1 cellular context compared by ENCODE assay signal in the genomic region with DNA sequence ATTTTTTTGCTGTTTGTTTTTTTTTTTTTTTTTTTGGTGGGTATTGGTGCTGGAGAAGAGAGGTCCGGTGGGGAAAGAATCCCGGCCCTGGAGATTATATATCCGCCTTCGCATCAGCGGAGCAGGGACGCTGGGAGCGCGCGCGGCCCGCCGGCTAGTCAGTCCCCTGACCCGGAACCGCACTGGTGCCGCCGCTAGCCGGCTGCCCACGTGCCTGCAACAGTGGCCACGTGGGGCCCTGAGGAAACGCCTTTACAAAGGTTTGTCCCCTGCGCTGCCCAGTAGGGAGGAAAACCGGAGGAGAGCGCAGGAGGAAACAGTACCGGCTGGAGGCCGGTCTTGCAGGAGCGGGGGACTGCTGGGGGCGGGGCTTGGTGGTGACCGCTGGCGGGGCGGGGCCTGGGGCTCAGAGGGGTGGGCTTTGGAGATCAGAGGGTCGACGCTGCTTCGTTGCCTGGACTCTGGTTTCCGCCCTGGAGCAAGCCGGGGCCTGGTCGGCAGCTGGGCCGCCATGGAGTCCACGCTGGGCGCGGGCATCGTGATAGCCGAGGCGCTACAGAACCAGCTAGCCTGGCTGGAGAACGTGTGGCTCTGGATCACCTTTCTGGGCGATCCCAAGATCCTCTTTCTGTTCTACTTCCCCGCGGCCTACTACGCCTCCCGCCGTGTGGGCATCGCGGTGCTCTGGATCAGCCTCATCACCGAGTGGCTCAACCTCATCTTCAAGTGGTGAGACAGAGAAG.
TF ChIP-seq lines count a peak whose summit lies in the region.

A gene with protein sequence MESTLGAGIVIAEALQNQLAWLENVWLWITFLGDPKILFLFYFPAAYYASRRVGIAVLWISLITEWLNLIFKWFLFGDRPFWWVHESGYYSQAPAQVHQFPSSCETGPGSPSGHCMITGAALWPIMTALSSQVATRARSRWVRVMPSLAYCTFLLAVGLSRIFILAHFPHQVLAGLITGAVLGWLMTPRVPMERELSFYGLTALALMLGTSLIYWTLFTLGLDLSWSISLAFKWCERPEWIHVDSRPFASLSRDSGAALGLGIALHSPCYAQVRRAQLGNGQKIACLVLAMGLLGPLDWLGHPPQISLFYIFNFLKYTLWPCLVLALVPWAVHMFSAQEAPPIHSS (plus strand): TSS at position 281 of the 743 bp plus-strand sequence. CDS start 231 bp downstream, at position 512.

TF ChIP-seq in HepG2, 621 proteins besides CTCF, POLR2A, EP300 and RAD21 (continued from another document and continues in another):
- TF ChIP-seq, protein P1, sequence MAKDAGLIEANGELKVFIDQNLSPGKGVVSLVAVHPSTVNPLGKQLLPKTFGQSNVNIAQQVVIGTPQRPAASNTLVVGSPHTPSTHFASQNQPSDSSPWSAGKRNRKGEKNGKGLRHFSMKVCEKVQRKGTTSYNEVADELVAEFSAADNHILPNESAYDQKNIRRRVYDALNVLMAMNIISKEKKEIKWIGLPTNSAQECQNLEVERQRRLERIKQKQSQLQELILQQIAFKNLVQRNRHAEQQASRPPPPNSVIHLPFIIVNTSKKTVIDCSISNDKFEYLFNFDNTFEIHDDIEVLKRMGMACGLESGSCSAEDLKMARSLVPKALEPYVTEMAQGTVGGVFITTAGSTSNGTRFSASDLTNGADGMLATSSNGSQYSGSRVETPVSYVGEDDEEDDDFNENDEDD (CRISPR knock-in tag; IDR thresholded peaks at IDR 0.05; ENCODE audit: borderline replicate concordance) = peak; percentile 97
- TF ChIP-seq, protein P2, sequence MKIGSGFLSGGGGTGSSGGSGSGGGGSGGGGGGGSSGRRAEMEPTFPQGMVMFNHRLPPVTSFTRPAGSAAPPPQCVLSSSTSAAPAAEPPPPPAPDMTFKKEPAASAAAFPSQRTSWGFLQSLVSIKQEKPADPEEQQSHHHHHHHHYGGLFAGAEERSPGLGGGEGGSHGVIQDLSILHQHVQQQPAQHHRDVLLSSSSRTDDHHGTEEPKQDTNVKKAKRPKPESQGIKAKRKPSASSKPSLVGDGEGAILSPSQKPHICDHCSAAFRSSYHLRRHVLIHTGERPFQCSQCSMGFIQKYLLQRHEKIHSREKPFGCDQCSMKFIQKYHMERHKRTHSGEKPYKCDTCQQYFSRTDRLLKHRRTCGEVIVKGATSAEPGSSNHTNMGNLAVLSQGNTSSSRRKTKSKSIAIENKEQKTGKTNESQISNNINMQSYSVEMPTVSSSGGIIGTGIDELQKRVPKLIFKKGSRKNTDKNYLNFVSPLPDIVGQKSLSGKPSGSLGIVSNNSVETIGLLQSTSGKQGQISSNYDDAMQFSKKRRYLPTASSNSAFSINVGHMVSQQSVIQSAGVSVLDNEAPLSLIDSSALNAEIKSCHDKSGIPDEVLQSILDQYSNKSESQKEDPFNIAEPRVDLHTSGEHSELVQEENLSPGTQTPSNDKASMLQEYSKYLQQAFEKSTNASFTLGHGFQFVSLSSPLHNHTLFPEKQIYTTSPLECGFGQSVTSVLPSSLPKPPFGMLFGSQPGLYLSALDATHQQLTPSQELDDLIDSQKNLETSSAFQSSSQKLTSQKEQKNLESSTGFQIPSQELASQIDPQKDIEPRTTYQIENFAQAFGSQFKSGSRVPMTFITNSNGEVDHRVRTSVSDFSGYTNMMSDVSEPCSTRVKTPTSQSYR (CRISPR knock-in tag; IDR thresholded peaks at IDR 0.05; ENCODE audit: borderline replicate concordance) = peak; percentile 73; the same call in 1 of the 2 replicates
- TF ChIP-seq, protein P3, sequence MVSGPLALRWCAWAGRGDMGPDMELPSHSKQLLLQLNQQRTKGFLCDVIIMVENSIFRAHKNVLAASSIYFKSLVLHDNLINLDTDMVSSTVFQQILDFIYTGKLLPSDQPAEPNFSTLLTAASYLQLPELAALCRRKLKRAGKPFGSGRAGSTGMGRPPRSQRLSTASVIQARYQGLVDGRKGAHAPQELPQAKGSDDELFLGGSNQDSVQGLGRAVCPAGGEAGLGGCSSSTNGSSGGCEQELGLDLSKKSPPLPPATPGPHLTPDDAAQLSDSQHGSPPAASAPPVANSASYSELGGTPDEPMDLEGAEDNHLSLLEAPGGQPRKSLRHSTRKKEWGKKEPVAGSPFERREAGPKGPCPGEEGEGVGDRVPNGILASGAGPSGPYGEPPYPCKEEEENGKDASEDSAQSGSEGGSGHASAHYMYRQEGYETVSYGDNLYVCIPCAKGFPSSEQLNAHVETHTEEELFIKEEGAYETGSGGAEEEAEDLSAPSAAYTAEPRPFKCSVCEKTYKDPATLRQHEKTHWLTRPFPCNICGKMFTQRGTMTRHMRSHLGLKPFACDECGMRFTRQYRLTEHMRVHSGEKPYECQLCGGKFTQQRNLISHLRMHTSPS (CRISPR knock-in tag; IDR thresholded peaks at IDR 0.05; ENCODE audit: low read depth) = 0 out of 2 replicates have a peak, but pooled peaks have one; percentile 31
- TF ChIP-seq, protein P4, sequence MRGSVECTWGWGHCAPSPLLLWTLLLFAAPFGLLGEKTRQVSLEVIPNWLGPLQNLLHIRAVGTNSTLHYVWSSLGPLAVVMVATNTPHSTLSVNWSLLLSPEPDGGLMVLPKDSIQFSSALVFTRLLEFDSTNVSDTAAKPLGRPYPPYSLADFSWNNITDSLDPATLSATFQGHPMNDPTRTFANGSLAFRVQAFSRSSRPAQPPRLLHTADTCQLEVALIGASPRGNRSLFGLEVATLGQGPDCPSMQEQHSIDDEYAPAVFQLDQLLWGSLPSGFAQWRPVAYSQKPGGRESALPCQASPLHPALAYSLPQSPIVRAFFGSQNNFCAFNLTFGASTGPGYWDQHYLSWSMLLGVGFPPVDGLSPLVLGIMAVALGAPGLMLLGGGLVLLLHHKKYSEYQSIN (CRISPR knock-in tag; IDR thresholded peaks at IDR 0.05; ENCODE audit: borderline replicate concordance) = no peak
- TF ChIP-seq NFYC (CRISPR knock-in tag; IDR thresholded peaks at IDR 0.05) (peak; percentile 59), ZNF614 (CRISPR knock-in tag; IDR thresholded peaks at IDR 0.05; ENCODE audit: borderline replicate concordance) (peak; percentile 88; the same call in 1 of the 2 replicates), ERF (CRISPR knock-in tag; IDR thresholded peaks at IDR 0.05) (peak; percentile 98), PHF5A (CRISPR knock-in tag; IDR thresholded peaks at IDR 0.05; ENCODE audit: low read depth, unreplicated experiment) (peak; percentile 98), KAT7 (CRISPR knock-in tag; IDR thresholded peaks at IDR 0.05; ENCODE audit: borderline replicate concordance) (peak; percentile 93; the same call in 1 of the 2 replicates), NRL (CRISPR knock-in tag; IDR thresholded peaks at IDR 0.05; ENCODE audit: borderline replicate concordance) (peak; percentile 95), NCOA5 (CRISPR knock-in tag; IDR thresholded peaks at IDR 0.05) (no peak)
- TF ChIP-seq, protein P5, sequence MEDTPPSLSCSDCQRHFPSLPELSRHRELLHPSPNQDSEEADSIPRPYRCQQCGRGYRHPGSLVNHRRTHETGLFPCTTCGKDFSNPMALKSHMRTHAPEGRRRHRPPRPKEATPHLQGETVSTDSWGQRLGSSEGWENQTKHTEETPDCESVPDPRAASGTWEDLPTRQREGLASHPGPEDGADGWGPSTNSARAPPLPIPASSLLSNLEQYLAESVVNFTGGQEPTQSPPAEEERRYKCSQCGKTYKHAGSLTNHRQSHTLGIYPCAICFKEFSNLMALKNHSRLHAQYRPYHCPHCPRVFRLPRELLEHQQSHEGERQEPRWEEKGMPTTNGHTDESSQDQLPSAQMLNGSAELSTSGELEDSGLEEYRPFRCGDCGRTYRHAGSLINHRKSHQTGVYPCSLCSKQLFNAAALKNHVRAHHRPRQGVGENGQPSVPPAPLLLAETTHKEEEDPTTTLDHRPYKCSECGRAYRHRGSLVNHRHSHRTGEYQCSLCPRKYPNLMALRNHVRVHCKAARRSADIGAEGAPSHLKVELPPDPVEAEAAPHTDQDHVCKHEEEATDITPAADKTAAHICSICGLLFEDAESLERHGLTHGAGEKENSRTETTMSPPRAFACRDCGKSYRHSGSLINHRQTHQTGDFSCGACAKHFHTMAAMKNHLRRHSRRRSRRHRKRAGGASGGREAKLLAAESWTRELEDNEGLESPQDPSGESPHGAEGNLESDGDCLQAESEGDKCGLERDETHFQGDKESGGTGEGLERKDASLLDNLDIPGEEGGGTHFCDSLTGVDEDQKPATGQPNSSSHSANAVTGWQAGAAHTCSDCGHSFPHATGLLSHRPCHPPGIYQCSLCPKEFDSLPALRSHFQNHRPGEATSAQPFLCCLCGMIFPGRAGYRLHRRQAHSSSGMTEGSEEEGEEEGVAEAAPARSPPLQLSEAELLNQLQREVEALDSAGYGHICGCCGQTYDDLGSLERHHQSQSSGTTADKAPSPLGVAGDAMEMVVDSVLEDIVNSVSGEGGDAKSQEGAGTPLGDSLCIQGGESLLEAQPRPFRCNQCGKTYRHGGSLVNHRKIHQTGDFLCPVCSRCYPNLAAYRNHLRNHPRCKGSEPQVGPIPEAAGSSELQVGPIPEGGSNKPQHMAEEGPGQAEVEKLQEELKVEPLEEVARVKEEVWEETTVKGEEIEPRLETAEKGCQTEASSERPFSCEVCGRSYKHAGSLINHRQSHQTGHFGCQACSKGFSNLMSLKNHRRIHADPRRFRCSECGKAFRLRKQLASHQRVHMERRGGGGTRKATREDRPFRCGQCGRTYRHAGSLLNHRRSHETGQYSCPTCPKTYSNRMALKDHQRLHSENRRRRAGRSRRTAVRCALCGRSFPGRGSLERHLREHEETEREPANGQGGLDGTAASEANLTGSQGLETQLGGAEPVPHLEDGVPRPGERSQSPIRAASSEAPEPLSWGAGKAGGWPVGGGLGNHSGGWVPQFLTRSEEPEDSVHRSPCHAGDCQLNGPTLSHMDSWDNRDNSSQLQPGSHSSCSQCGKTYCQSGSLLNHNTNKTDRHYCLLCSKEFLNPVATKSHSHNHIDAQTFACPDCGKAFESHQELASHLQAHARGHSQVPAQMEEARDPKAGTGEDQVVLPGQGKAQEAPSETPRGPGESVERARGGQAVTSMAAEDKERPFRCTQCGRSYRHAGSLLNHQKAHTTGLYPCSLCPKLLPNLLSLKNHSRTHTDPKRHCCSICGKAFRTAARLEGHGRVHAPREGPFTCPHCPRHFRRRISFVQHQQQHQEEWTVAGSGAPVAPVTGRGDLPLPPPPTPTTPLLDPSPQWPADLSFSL (CRISPR knock-in tag; IDR thresholded peaks at IDR 0.05) = no peak
- TF ChIP-seq, protein P6, sequence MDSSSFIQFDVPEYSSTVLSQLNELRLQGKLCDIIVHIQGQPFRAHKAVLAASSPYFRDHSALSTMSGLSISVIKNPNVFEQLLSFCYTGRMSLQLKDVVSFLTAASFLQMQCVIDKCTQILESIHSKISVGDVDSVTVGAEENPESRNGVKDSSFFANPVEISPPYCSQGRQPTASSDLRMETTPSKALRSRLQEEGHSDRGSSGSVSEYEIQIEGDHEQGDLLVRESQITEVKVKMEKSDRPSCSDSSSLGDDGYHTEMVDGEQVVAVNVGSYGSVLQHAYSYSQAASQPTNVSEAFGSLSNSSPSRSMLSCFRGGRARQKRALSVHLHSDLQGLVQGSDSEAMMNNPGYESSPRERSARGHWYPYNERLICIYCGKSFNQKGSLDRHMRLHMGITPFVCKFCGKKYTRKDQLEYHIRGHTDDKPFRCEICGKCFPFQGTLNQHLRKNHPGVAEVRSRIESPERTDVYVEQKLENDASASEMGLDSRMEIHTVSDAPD (CRISPR knock-in tag; IDR thresholded peaks at IDR 0.05) = peak; percentile 91; the same call in 1 of the 2 replicates
- TF ChIP-seq, protein P7, sequence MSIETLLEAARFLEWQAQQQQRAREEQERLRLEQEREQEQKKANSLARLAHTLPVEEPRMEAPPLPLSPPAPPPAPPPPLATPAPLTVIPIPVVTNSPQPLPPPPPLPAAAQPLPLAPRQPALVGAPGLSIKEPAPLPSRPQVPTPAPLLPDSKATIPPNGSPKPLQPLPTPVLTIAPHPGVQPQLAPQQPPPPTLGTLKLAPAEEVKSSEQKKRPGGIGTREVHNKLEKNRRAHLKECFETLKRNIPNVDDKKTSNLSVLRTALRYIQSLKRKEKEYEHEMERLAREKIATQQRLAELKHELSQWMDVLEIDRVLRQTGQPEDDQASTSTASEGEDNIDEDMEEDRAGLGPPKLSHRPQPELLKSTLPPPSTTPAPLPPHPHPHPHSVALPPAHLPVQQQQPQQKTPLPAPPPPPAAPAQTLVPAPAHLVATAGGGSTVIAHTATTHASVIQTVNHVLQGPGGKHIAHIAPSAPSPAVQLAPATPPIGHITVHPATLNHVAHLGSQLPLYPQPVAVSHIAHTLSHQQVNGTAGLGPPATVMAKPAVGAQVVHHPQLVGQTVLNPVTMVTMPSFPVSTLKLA (IDR thresholded peaks at IDR 0.05) = peak; percentile 100
- TF ChIP-seq, protein P8, sequence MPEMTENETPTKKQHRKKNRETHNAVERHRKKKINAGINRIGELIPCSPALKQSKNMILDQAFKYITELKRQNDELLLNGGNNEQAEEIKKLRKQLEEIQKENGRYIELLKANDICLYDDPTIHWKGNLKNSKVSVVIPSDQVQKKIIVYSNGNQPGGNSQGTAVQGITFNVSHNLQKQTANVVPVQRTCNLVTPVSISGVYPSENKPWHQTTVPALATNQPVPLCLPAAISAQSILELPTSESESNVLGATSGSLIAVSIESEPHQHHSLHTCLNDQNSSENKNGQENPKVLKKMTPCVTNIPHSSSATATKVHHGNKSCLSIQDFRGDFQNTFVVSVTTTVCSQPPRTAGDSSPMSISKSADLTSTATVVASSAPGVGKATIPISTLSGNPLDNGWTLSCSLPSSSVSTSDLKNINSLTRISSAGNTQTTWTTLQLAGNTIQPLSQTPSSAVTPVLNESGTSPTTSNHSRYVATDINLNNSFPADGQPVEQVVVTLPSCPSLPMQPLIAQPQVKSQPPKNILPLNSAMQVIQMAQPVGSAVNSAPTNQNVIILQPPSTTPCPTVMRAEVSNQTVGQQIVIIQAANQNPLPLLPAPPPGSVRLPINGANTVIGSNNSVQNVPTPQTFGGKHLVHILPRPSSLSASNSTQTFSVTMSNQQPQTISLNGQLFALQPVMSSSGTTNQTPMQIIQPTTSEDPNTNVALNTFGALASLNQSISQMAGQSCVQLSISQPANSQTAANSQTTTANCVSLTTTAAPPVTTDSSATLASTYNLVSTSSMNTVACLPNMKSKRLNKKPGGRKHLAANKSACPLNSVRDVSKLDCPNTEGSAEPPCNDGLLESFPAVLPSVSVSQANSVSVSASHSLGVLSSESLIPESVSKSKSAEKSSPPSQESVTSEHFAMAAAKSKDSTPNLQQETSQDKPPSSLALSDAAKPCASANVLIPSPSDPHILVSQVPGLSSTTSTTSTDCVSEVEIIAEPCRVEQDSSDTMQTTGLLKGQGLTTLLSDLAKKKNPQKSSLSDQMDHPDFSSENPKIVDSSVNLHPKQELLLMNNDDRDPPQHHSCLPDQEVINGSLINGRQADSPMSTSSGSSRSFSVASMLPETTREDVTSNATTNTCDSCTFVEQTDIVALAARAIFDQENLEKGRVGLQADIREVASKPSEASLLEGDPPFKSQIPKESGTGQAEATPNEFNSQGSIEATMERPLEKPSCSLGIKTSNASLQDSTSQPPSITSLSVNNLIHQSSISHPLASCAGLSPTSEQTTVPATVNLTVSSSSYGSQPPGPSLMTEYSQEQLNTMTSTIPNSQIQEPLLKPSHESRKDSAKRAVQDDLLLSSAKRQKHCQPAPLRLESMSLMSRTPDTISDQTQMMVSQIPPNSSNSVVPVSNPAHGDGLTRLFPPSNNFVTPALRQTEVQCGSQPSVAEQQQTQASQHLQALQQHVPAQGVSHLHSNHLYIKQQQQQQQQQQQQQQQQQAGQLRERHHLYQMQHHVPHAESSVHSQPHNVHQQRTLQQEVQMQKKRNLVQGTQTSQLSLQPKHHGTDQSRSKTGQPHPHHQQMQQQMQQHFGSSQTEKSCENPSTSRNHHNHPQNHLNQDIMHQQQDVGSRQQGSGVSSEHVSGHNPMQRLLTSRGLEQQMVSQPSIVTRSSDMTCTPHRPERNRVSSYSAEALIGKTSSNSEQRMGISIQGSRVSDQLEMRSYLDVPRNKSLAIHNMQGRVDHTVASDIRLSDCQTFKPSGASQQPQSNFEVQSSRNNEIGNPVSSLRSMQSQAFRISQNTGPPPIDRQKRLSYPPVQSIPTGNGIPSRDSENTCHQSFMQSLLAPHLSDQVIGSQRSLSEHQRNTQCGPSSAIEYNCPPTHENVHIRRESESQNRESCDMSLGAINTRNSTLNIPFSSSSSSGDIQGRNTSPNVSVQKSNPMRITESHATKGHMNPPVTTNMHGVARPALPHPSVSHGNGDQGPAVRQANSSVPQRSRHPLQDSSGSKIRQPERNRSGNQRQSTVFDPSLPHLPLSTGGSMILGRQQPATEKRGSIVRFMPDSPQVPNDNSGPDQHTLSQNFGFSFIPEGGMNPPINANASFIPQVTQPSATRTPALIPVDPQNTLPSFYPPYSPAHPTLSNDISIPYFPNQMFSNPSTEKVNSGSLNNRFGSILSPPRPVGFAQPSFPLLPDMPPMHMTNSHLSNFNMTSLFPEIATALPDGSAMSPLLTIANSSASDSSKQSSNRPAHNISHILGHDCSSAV (CRISPR knock-in tag; IDR thresholded peaks at IDR 0.05; ENCODE audit: borderline replicate concordance) = no peak
